2 cellular contexts compared by ENCODE assay signal in genomic region chr1:32178380-32179192, GRCh38.
TF ChIP-seq lines count a peak whose summit lies in the region.

No MANE protein-coding gene starts in this region.

TF ChIP-seq in IMR-90, 13 proteins besides CTCF, POLR2A, EP300 and RAD21:
- no peak for TF ChIP-seq BHLHE40 (IDR thresholded peaks at IDR 0.05; ENCODE audit: low read depth, low read length)
- TF ChIP-seq MXI1 (IDR thresholded peaks at IDR 0.05; ENCODE audit: borderline replicate concordance, low read depth, low read length) = no peak
- no peak for TF ChIP-seq CHD1 (IDR thresholded peaks at IDR 0.05; ENCODE audit: low read depth, low read length)
- no peak for TF ChIP-seq MAZ (IDR thresholded peaks at IDR 0.05; ENCODE audit: borderline replicate concordance, low read depth, low read length)
- TF ChIP-seq MAFK (IDR thresholded peaks at IDR 0.05; ENCODE audit: low read depth, low read length) = no peak
- no peak for TF ChIP-seq NFE2L2 (IDR thresholded peaks at IDR 0.05; ENCODE audit: low read depth, low read length)
- TF ChIP-seq RFX5 (IDR thresholded peaks at IDR 0.05; ENCODE audit: low read depth, low read length) = no peak

TF ChIP-seq in GM12878, 131 proteins besides CTCF, POLR2A, EP300 and RAD21:
- TF ChIP-seq TARDBP (IDR thresholded peaks at IDR 0.05; ENCODE audit: borderline replicate concordance) (no peak), SREBF2 (IDR thresholded peaks at IDR 0.05; ENCODE audit: low read length) (no peak), RFX5 (IDR thresholded peaks at IDR 0.05; ENCODE audit: low read depth, low read length) (no peak), ZBTB4 (CRISPR knock-in tag; IDR thresholded peaks at IDR 0.05) (no peak), KDM1A (IDR thresholded peaks at IDR 0.05; ENCODE audit: borderline replicate concordance) (no peak), SIN3A (IDR thresholded peaks at IDR 0.05; ENCODE audit: low read depth, low read length) (no peak), IRF3 (IDR thresholded peaks at IDR 0.05) (no peak), CEBPZ (IDR thresholded peaks at IDR 0.05; ENCODE audit: low read depth, low read length) (no peak), ZZZ3 (IDR thresholded peaks at IDR 0.05; ENCODE audit: control insufficient read depth, insufficient read length, low read depth) (no peak), ZBED1 (IDR thresholded peaks at IDR 0.05; ENCODE audit: borderline replicate concordance) (no peak), POU2F2 (IDR thresholded peaks at IDR 0.05; ENCODE audit: borderline replicate concordance, low read depth, low read length) (no peak)
- TF ChIP-seq, protein P1, sequence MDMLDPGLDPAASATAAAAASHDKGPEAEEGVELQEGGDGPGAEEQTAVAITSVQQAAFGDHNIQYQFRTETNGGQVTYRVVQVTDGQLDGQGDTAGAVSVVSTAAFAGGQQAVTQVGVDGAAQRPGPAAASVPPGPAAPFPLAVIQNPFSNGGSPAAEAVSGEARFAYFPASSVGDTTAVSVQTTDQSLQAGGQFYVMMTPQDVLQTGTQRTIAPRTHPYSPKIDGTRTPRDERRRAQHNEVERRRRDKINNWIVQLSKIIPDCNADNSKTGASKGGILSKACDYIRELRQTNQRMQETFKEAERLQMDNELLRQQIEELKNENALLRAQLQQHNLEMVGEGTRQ (IDR thresholded peaks at IDR 0.05; ENCODE audit: borderline replicate concordance, low read depth, low read length) = no peak
